In genomic region chr6:31157543-31158139, GRCh38 we compare ENCODE assay signal across 8 cellular contexts. TPM values are rescaled to one million over a fixed set of nuclear protein-coding genes. Genes with fewer than 3 reads are reported as not detected.
DNase-seq lines count a peak whose midpoint lies in the region; ATAC-seq and TF ChIP-seq lines count a peak whose summit lies in the region.

A gene with protein sequence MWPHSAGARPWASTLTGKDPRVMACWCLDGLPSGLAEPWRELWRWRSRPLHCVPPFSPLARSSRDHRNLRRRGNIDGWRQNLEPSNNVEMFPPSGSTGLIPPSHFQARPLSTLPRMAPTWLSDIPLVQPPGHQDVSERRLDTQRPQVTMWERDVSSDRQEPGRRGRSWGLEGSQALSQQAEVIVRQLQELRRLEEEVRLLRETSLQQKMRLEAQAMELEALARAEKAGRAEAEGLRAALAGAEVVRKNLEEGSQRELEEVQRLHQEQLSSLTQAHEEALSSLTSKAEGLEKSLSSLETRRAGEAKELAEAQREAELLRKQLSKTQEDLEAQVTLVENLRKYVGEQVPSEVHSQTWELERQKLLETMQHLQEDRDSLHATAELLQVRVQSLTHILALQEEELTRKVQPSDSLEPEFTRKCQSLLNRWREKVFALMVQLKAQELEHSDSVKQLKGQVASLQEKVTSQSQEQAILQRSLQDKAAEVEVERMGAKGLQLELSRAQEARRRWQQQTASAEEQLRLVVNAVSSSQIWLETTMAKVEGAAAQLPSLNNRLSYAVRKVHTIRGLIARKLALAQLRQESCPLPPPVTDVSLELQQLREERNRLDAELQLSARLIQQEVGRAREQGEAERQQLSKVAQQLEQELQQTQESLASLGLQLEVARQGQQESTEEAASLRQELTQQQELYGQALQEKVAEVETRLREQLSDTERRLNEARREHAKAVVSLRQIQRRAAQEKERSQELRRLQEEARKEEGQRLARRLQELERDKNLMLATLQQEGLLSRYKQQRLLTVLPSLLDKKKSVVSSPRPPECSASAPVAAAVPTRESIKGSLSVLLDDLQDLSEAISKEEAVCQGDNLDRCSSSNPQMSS (minus strand): TSS chr6:31157802. CDS start chr6:31157600, 202 bp downstream.

- peaks cover 34% of the 10 kb centered on the region for H3K4me1 Mint-ChIP-seq in T-helper 1 cell treated with Interleukin-12 subunit alpha and Interleukin-12 subunit beta and Interleukin-4 antibody, amounts not matched to agents 30 μg/mL and 1 μg/mL, for 36 hours (ENCODE audit: low read depth)

- peak within 1 kb of the TSS; percentile 59 for H3K27ac Mint-ChIP-seq in T-helper 1 cell treated with Interleukin-12 subunit alpha and Interleukin-12 subunit beta and Interleukin-4 antibody, amounts not matched to agents 30 μg/mL and 1 μg/mL, for 36 hours

- no peaks in the 10 kb centered on the region for H3K9me3 Mint-ChIP-seq in T-helper 1 cell treated with Interleukin-12 subunit alpha and Interleukin-12 subunit beta and Interleukin-4 antibody, amounts not matched to agents 30 μg/mL and 1 μg/mL, for 36 hours

- H3K9ac ChIP-seq in trophoblast cell (ENCODE audit: low read length) = peak within 1 kb of the TSS; percentile 95

- WGBS in gastroesophageal sphincter (ENCODE audit: low coverage in 1 of 2), 2 donors = 5 to 12% methylated on average over 11 to 12 of the region's 14 CpGs
- WGBS in trophoblast cell (ENCODE audit: extremely low coverage, insufficient coverage, insufficient read length) = no CpG with 5 or more reads among the region's 14 CpGs

- peaks cover 0 to 40% of the 10 kb centered on the region in 2 donors for H3K36me3 ChIP-seq in gastroesophageal sphincter
- peaks cover 12 to 18% of the 10 kb centered on the region in 2 experiments for H3K36me3 ChIP-seq in trophoblast cell (ENCODE audit: control insufficient read depth in 1 of 2, insufficient read depth in 2 of 2, low read length in 2 of 2)

- peak within 1 kb of the TSS; percentile 45 for H4K12ac ChIP-seq in trophoblast cell (ENCODE audit: low read depth, low read length)

- H2BK5ac ChIP-seq in trophoblast cell (ENCODE audit: low read depth, low read length, poor library complexity) = peak within 1 kb of the TSS; percentile 17

- peak within 1 kb of the TSS; percentile 83 for H3K4me3 Mint-ChIP-seq in T-helper 1 cell treated with Interleukin-12 subunit alpha and Interleukin-12 subunit beta and Interleukin-4 antibody, amounts not matched to agents 30 μg/mL and 1 μg/mL, for 36 hours

- ATAC-seq in gastroesophageal sphincter = no peak

- DNase-seq in NCI-H748 (lab: John Stamatoyannopoulos, UW; ENCODE audit: unreplicated experiment) (peak; percentile 49), NCI-H748 treated with DMSO at 0.1 percent for 48 hours (lab: John Stamatoyannopoulos, UW) (no peak), trophoblast cell (no peak), occipital lobe (lab: John Stamatoyannopoulos, UW) (no peak), NCI-H2029 treated with DMSO at 0.1 percent for 48 hours (lab: John Stamatoyannopoulos, UW) (no peak), inferior parietal cortex (ENCODE audit: extremely low spot score) (no peak)

- H3K79me2 ChIP-seq in trophoblast cell (ENCODE audit: control insufficient read depth, insufficient read depth, low read length, poor library complexity) = peaks cover 2% of the 10 kb centered on the region

- H3K4ac ChIP-seq in trophoblast cell (ENCODE audit: low read depth, low read length) = no peak within 1 kb of the TSS

- peaks cover 17% of the 10 kb centered on the region for H3K36me3 Mint-ChIP-seq in T-helper 1 cell treated with Interleukin-12 subunit alpha and Interleukin-12 subunit beta and Interleukin-4 antibody, amounts not matched to agents 30 μg/mL and 1 μg/mL, for 36 hours (ENCODE audit: low read depth)

- H4K8ac ChIP-seq in trophoblast cell (ENCODE audit: low read depth, low read length) = peak within 1 kb of the TSS; percentile 73

- no peak for TF ChIP-seq CTCF in gastroesophageal sphincter (IDR thresholded peaks at IDR 0.05)

- peak within 1 kb of the TSS; percentile 43 for H3K14ac ChIP-seq in trophoblast cell (ENCODE audit: low read length)

- H2BK120ac ChIP-seq in trophoblast cell (ENCODE audit: insufficient read depth, low read length, poor library complexity) = no peak within 1 kb of the TSS

- H2BK12ac ChIP-seq in trophoblast cell (ENCODE audit: low read length) = no peak within 1 kb of the TSS

- TF ChIP-seq EP300 in gastroesophageal sphincter (IDR thresholded peaks at IDR 0.05) = no peak

- H3K23ac ChIP-seq in trophoblast cell (ENCODE audit: low read length) = no peak within 1 kb of the TSS

- H3K27ac ChIP-seq in gastroesophageal sphincter (peak within 1 kb of the TSS; percentile 36 to 87 (median 82)), trophoblast cell (ENCODE audit: low read depth, low read length) (no peak within 1 kb of the TSS)

- no peak for TF ChIP-seq POLR2A in gastroesophageal sphincter (IDR thresholded peaks at IDR 0.05)

- H2AFZ ChIP-seq in trophoblast cell (ENCODE audit: insufficient read depth, low read length, poor library complexity) = peak within 1 kb of the TSS; percentile 99

- no peaks in the 10 kb centered on the region for H3K27me3 Mint-ChIP-seq in T-helper 1 cell treated with Interleukin-12 subunit alpha and Interleukin-12 subunit beta and Interleukin-4 antibody, amounts not matched to agents 30 μg/mL and 1 μg/mL, for 36 hours (ENCODE audit: low read depth)

- no peak within 1 kb of the TSS for H2AK5ac ChIP-seq in trophoblast cell (ENCODE audit: low read length)

- H3K18ac ChIP-seq in trophoblast cell (ENCODE audit: low read length) = no peak within 1 kb of the TSS

- H3K4me3 ChIP-seq in gastroesophageal sphincter = peak within 1 kb of the TSS; percentile 45 to 70
- peak within 1 kb of the TSS; percentile 85 for H3K4me3 ChIP-seq in trophoblast cell (ENCODE audit: low read depth, low read length)

- H3K4me2 ChIP-seq in trophoblast cell (ENCODE audit: low read length) = peak within 1 kb of the TSS; percentile 92

- H3K4me1 ChIP-seq in gastroesophageal sphincter = peaks cover 0 to 27% (median 14%) of the 10 kb centered on the region in 3 donors
- peaks cover 10 to 13% of the 10 kb centered on the region in 2 experiments for H3K4me1 ChIP-seq in trophoblast cell (ENCODE audit: control insufficient read depth in 1 of 2, insufficient read depth in 2 of 2, low read length in 2 of 2)

- H3K27me3 ChIP-seq in gastroesophageal sphincter (no peaks in the 10 kb centered on the region), trophoblast cell (ENCODE audit: insufficient read depth, low read length) (no peaks in the 10 kb centered on the region)

- peaks cover 4% of the 10 kb centered on the region for H3K79me1 ChIP-seq in trophoblast cell (ENCODE audit: low read length)

- H3K9me3 ChIP-seq in gastroesophageal sphincter (no peaks in the 10 kb centered on the region), trophoblast cell (ENCODE audit: insufficient read depth, low read depth, low read length) (no peaks in the 10 kb centered on the region)

- H4K91ac ChIP-seq in trophoblast cell (ENCODE audit: low read depth, low read length) = peak within 1 kb of the TSS; percentile 51

RNA-seq across cellular contexts. Expression of the gene that starts here (rescaled TPM):
- total RNA-seq in gastroesophageal sphincter (10 to 100 TPM in 2 of 4 donors, 1 to 10 TPM in 2; 8.2 to 15.6 (median 11.5) TPM), occipital lobe (7.6 TPM)
- 7.3 and 8.1 TPM in 2 replicates for polyA plus RNA-seq in trophoblast cell (2013)
